1 cellular context compared by ENCODE assay signal in the genomic region with DNA sequence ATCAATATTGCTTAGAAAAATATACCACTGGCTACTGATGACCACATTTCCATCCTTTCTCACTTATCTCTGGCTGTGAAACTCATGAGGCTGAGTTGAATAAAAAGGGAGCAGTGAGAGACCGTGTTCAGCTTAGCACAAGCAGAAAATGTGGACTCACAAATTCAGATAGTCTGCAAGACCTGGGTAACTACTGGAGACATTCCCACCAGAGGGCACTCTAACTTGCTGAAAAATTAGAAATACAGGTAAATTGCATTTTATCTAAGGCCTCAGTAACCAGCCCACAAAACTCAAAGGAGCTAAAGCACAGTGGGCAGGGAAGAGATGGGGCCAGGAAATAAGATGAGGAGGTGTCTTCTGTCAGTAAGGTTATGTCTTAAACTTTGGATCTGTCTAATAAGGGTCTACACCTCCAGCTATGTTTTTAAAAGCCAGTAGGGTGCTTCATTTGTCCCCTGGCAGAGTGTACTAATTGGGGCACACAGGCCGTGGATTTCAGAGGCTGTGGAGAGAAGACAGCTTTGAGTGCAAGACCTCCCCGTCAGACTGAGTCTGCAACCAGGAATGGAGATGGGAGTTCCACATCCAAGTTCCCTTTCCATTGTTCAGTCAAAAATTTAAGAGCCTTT.
TF ChIP-seq lines count a peak whose summit lies in the region.

No MANE protein-coding gene starts in this region.

TF ChIP-seq in HepG2, 621 proteins besides CTCF, POLR2A, EP300 and RAD21:
- peak; percentile 71 for TF ChIP-seq SMC3 (IDR thresholded peaks at IDR 0.05; ENCODE audit: low read length)
- TF ChIP-seq STAG1 (CRISPR knock-in tag; IDR thresholded peaks at IDR 0.05), result peak; percentile 56
- TF ChIP-seq, protein P1, sequence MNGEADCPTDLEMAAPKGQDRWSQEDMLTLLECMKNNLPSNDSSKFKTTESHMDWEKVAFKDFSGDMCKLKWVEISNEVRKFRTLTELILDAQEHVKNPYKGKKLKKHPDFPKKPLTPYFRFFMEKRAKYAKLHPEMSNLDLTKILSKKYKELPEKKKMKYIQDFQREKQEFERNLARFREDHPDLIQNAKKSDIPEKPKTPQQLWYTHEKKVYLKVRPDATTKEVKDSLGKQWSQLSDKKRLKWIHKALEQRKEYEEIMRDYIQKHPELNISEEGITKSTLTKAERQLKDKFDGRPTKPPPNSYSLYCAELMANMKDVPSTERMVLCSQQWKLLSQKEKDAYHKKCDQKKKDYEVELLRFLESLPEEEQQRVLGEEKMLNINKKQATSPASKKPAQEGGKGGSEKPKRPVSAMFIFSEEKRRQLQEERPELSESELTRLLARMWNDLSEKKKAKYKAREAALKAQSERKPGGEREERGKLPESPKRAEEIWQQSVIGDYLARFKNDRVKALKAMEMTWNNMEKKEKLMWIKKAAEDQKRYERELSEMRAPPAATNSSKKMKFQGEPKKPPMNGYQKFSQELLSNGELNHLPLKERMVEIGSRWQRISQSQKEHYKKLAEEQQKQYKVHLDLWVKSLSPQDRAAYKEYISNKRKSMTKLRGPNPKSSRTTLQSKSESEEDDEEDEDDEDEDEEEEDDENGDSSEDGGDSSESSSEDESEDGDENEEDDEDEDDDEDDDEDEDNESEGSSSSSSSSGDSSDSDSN (CRISPR knock-in tag; IDR thresholded peaks at IDR 0.05), result no peak
